Comparison of ENCODE assay signal across 24 cellular contexts in genomic region chr11:67999201-67999629, GRCh38. TPM values are rescaled to one million over a fixed set of nuclear protein-coding genes. Genes with fewer than 3 reads are reported as not detected.
"Had no signal": no experiment of that assay in that cellular context is flagged by ENCODE, and none has a peak within 500 bp of the region (broad histone marks: within the 10 kb centered on the region; RNA-seq: fewer than 3 reads in every experiment).

No MANE protein-coding gene starts in this region.

- H3K4me2 ChIP-seq: neural progenitor cell had no signal

- H3K9ac ChIP-seq: neural progenitor cell had no signal

- H2AFZ ChIP-seq: neural progenitor cell had no signal

- DNase-seq: activated CD4-positive, alpha-beta T cell treated with anti-CD3 and anti-CD28 coated beads, Interleukin-2, amount 10 ng/mL, durations not matched to agents 24 days and 14 days; activated CD8-positive, alpha-beta T cell treated with anti-CD3 and anti-CD28 coated beads for 36 hours; activated naive CD4-positive, alpha-beta T cell treated with Interleukin-2 at 50 U/mL for 16 hours; activated T-cell treated with anti-CD3 and anti-CD28 coated beads, Interleukin-2, amount 50 U/mL, for 24 hours; anterior cingulate cortex; caudate nucleus; erythroblast; foreskin melanocyte; glutamatergic neuron; hypothalamus; islet precursor cell; mammary epithelial cell; naive thymus-derived CD4-positive, alpha-beta T cell; sigmoid colon; stimulated activated CD4-positive, alpha-beta T cell treated with anti-CD3 and anti-CD28 coated beads, Interleukin-4, amount 100 ng/mL, for 4 hours; stimulated activated naive CD4-positive, alpha-beta T cell; T1000 had no signal

- H3K4me3 ChIP-seq: neural progenitor cell, pancreas, sigmoid colon had no signal

- H3K9me3 ChIP-seq: pancreas, sigmoid colon had no signal

- FAIRE-seq: colon, endometrium, pancreas had no signal

- H3K27ac ChIP-seq: neural progenitor cell, pancreas, sigmoid colon had no signal

- H3K36me3 ChIP-seq: neural progenitor cell, pancreas, sigmoid colon had no signal

- H3K4me1 ChIP-seq: neural progenitor cell had no signal

- H3K27me3 ChIP-seq: pancreas, sigmoid colon had no signal

- ATAC-seq: activated CD8-positive, alpha-beta T cell treated with anti-CD3 and anti-CD28 coated beads for 36 hours; left lobe of liver; naive thymus-derived CD4-positive, alpha-beta T cell; pancreas had no signal

RNA-seq across cellular contexts. Expression of gene ALDH3B1, which starts 10.9 kb away (rescaled TPM):
- total RNA-seq: activated CD4-positive, alpha-beta T cell treated with anti-CD3 and anti-CD28 coated beads, Interleukin-2, amount 10 ng/mL, durations not matched to agents 24 days and 14 days; activated T-helper 2 cell treated with anti-CD3 and anti-CD28 coated beads, Interferon-gamma antibody, Interleukin-2, Interleukin-4, amounts not matched to agents 10 μg/mL and 5 μg/mL and 100 μg/mL, durations not matched to agents 14 hours and 24 hours and 36 hours; T-helper 1 cell treated with Interleukin-12 subunit alpha and Interleukin-12 subunit beta and Interleukin-4 antibody, amounts not matched to agents 30 ng/mL and 1 ng/mL, for 36 hours had no signal
